ENCODE assay signal across 8 cellular contexts in the genomic region with DNA sequence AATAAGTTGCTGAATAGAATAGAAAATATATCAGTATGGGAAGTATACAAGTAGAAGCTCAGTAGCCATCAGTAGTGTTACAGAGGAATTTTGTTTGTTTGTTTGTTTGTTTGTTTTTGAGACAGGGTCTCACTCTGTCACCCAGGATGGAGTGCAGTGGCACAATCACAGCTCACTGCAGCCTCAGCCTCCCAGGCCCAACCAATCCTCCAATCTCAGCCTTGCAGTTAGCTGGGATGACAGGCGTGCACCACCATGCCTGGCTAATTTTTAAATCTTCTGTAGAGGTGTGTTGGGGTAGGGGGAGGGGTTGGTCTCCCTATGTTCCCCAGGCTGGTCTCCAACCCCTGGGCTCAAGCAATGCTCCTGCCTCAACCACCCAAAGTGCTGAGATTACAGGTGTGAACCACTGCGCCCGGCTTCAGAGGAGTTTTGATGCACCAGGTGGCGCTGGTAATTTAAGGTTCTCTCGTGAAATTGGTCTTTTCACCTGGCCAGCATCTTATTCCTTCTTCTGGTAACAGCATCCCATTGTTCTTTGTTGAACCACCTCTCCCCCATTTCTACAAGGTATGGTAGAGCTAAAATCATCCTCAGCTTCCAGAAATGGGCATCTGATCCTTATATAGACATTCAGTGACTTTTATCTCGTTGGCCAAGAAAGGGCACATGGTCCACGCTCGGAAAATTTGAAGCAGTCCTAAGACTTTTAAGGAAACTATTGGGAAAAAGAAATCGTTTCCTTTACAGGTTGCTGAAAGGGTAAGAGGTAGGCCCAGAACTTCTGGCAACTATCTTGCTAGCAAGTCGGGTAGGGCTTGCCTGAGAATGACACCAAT.
A peak's percentile ranks its signal among the peaks of the same experiment; 100 is the strongest.
DNase-seq lines count a peak whose midpoint lies in the region; ATAC-seq, FAIRE-seq and TF ChIP-seq lines count a peak whose summit lies in the region.

No MANE protein-coding gene starts in this region.

- peak; percentile 61 for TF ChIP-seq CTCF in GM10248 (IDR thresholded peaks at IDR 0.05; ENCODE audit: control extremely low read depth, extremely low read depth, low read depth, missing control alignments)

- peaks cover 1% of the 10 kb centered on the region for H3K4me1 ChIP-seq in mesenchymal stem cell (ENCODE audit: control insufficient read depth, insufficient read depth, low read depth, low read length)

- H3K4me2 ChIP-seq in mesenchymal stem cell (ENCODE audit: low read length, poor library complexity, severe bottlenecking), result no peak overlapping the region

- 76% methylated on average over 10 of the region's 10 CpGs for WGBS in mesenchymal stem cell

- H3K27ac ChIP-seq in mesenchymal stem cell (ENCODE audit: low read length, poor library complexity, severe bottlenecking), result no peak overlapping the region

- intact Hi-C loops in Right ventricle myocardium superior (cut with DNase I), result loop anchor here (5.0 kb wide), 2 partner anchors 124 to 156 kb away; partner anchors contain the start of gene ARRDC3

- H3K4me3 ChIP-seq in mesenchymal stem cell (ENCODE audit: insufficient read depth in 1 of 2, low read depth in 1 of 2, low read length in 2 of 2), result no peak overlapping the region

- H3K9me3 ChIP-seq in mesenchymal stem cell (ENCODE audit: control insufficient read depth, low read length), result no peaks in the 10 kb centered on the region

- H3K9ac ChIP-seq in mesenchymal stem cell (ENCODE audit: low read length), result no peak overlapping the region

- no peak overlapping the region for H3K14ac ChIP-seq in mesenchymal stem cell (ENCODE audit: low read length in 2 of 2)

- H2AFZ ChIP-seq in mesenchymal stem cell (ENCODE audit: low read depth, low read length), result no peak overlapping the region

- H3K27me3 ChIP-seq in mesenchymal stem cell (ENCODE audit: control insufficient read depth in 1 of 2, insufficient read depth in 1 of 2, low read length in 2 of 2), result no peaks in the 10 kb centered on the region

- no peak overlapping the region for H3K23ac ChIP-seq in mesenchymal stem cell (ENCODE audit: low read length in 2 of 2)

- no peak overlapping the region for H3K4ac ChIP-seq in mesenchymal stem cell (ENCODE audit: low read depth in 1 of 2, low read length in 2 of 2)

- no peak overlapping the region for H2BK5ac ChIP-seq in mesenchymal stem cell (ENCODE audit: low read depth, low read length, poor library complexity, severe bottlenecking)

- POLR2A ChIA-PET in GM10248 (lab: Yijun Ruan, JAX), result no interaction called here

- CTCF ChIA-PET in GM10248 (lab: Yijun Ruan, JAX), result interaction anchor here (0.7 to 3.7 kb wide), 6 partner anchors 8 to 194 kb away, joined by 3 to 92 read pairs (median 4); partner anchors contain the start of gene ARRDC3

- no peaks in the 10 kb centered on the region for H3K79me1 ChIP-seq in mesenchymal stem cell (replicated peaks; ENCODE audit: low read length, poor library complexity, severe bottlenecking)

- H2AK5ac ChIP-seq in mesenchymal stem cell (ENCODE audit: low read length, severe bottlenecking), result no peak overlapping the region

- no peak overlapping the region for H2BK12ac ChIP-seq in mesenchymal stem cell (ENCODE audit: low read length in 2 of 2)

- FAIRE-seq in HTR-8/SVneo (lab: Jason Lieb, UNC), result no peak

- peak; percentile 67 for ATAC-seq in Right ventricle myocardium superior (ENCODE audit: poor library complexity)

- H3K18ac ChIP-seq in mesenchymal stem cell (ENCODE audit: low read depth in 1 of 2, low read length in 2 of 2), result no peak overlapping the region

- no peak overlapping the region for H4K91ac ChIP-seq in mesenchymal stem cell (ENCODE audit: low read length)

- no peak overlapping the region for H4K8ac ChIP-seq in mesenchymal stem cell (ENCODE audit: low read length)

- H2BK120ac ChIP-seq in mesenchymal stem cell (ENCODE audit: low read depth, low read length), result no peak overlapping the region

- no peaks in the 10 kb centered on the region for H3K36me3 ChIP-seq in mesenchymal stem cell (ENCODE audit: control insufficient read depth in 1 of 2, insufficient read depth in 2 of 2, low read depth in 1 of 2, low read length in 2 of 2)

- DNase-seq in GM10248 (ENCODE audit: extremely low spot score) (peak; percentile 37), H4 (ENCODE audit: low spot score) (peak; percentile 17), NCI-H69 (lab: John Stamatoyannopoulos, UW) (peak; percentile 81), activated T-cell treated with anti-CD3 and anti-CD28 coated beads for 4 hours (peak; percentile 57), Right ventricle myocardium superior (no peak), HTR-8/SVneo (ENCODE audit: insufficient read length, low spot score) (no peak), mesenchymal stem cell (no peak)
- DNase-seq in stimulated activated CD4-positive, alpha-beta T cell treated with anti-CD3 and anti-CD28 coated beads, Interleukin-2, amount 100 ng/mL, for 48 hours, result peak; percentile 40 to 52

- no peak overlapping the region for H2BK15ac ChIP-seq in mesenchymal stem cell (ENCODE audit: low read depth, poor library complexity, severe bottlenecking)

Comparison
In these comparisons a context has a peak if more than half of its experiments do, and no peak if none do; other contexts are left out.
1. DNase-seq: peak in GM10248 (single experiment), H4 (single experiment), NCI-H69 (single experiment), activated T-cell treated with anti-CD3 and anti-CD28 coated beads for 4 hours (single experiment) and stimulated activated CD4-positive, alpha-beta T cell treated with anti-CD3 and anti-CD28 coated beads, Interleukin-2, amount 100 ng/mL, for 48 hours (2 of 2); none in Right ventricle myocardium superior (single experiment), HTR-8/SVneo (single experiment) and mesenchymal stem cell (single experiment).